8 cellular contexts compared by ENCODE assay signal in the genomic region with DNA sequence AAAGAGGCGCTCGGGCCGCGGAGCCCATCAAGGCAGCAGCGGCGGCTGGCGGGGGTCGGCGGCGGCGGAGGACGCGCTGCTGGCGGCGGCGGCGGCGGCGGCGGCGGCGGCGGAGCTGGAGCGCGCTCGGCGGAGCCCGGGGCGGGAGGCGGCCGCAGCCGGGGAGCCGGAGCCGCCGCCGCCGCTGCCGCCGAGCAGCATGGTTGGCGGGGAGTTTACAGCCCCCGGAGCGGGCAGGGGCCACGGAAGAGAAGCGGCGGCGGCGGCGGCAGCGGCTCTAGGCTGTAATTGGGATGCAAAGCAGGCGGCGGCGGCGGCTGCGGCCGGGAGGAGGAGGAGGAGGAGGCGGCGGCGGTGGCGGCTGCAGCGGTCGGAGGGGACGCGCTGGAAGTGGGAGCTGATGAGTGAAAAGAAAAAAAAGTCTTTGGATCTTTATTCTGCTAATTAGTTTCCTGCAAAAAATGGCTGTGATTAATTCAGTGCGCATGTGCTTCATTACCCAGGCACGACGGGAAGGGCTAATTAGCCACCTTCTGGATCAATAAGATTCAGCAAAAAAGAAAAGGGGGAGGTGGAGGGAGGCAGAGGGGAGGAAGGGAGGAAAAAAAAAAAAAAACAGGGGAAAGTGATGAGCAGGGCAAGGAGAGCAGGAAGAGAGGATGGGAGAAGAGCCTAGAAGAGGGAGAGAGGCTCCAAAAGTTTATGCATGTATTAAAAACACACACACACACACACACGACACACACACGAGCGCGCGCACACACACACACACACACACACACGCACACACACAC. TPM values are rescaled to one million over a fixed set of nuclear protein-coding genes. Genes with fewer than 3 reads are reported as not detected.
DNase-seq lines count a peak whose midpoint lies in the region; ATAC-seq and TF ChIP-seq lines count a peak whose summit lies in the region.

No MANE protein-coding gene starts in this region.

- ATAC-seq in activated T-cell treated with anti-CD3 and anti-CD28 coated beads, Interleukin-2, amount 50 U/mL, for 72 hours (replicated peaks in 1 of 2), result peak; percentile 30 to 43
- ATAC-seq in Right ventricle myocardium superior (ENCODE audit: poor library complexity) (peak; percentile 29), HG02884 (IDR thresholded peaks at IDR 0.05; ENCODE audit: unreplicated experiment) (no peak)

- no peaks in the 10 kb centered on the region for H3K9me3 Mint-ChIP-seq in activated T-cell treated with anti-CD3 and anti-CD28 coated beads, Interleukin-2, amount 50 U/mL, for 72 hours
- no peaks in the 10 kb centered on the region for H3K9me3 Mint-ChIP-seq in progenitor cell of endocrine pancreas (ENCODE audit: low read depth)

- TF ChIP-seq CTCF in progenitor cell of endocrine pancreas (IDR thresholded peaks at IDR 0.05; ENCODE audit: unreplicated experiment), result no peak

- H3K27me3 ChIP-seq in H7 (ENCODE audit: control insufficient read depth, insufficient read depth, low read length), result peaks cover 63% of the 10 kb centered on the region

- no peaks in the 10 kb centered on the region for H3K36me3 ChIP-seq in H7 (replicated peaks; ENCODE audit: control insufficient read depth, insufficient read depth, low read length)

- H3K27ac Mint-ChIP-seq in activated T-cell treated with anti-CD3 and anti-CD28 coated beads, Interleukin-2, amount 50 U/mL, for 72 hours, result no peak overlapping the region
- H3K27ac Mint-ChIP-seq in progenitor cell of endocrine pancreas, result peak overlapping the region; percentile 93

- peak; percentile 65 for DNase-seq in NCI-H2107 treated with DMSO at 0.1 percent for 48 hours (lab: John Stamatoyannopoulos, UW; ENCODE audit: unreplicated experiment)
- no peak for DNase-seq in NCI-H2107 (lab: John Stamatoyannopoulos, UW)
- peak; percentile 83 for DNase-seq in H7
- peak; percentile 83 for DNase-seq in NCI-H1092 treated with DMSO at 0.1 percent for 48 hours (lab: John Stamatoyannopoulos, UW)
- DNase-seq in activated T-cell treated with anti-CD3 and anti-CD28 coated beads, Interleukin-2, amount 50 U/mL, for 72 hours, result peak in 1 of 2 donors; percentile 24
- DNase-seq in Right ventricle myocardium superior, result peak; percentile 66
- peak; percentile 34 for DNase-seq in progenitor cell of endocrine pancreas (ENCODE audit: low spot score, unreplicated experiment)

- intact Hi-C loops in Right ventricle myocardium superior (cut with DNase I), result loop anchor here (10.0 kb wide), 1 partner anchor 114 kb away; no protein-coding TSS in a partner anchor

- peaks cover 4 to 6% of the 10 kb centered on the region in 2 donors for H3K36me3 Mint-ChIP-seq in activated T-cell treated with anti-CD3 and anti-CD28 coated beads, Interleukin-2, amount 50 U/mL, for 72 hours (ENCODE audit: insufficient read depth in 2 of 2)
- peaks cover 2% of the 10 kb centered on the region for H3K36me3 Mint-ChIP-seq in progenitor cell of endocrine pancreas (ENCODE audit: insufficient read depth)

- H3K4me3 ChIP-seq in H7 (ENCODE audit: insufficient read depth, low read depth, low read length), result peak overlapping the region; percentile 43

- H3K27me3 Mint-ChIP-seq in activated T-cell treated with anti-CD3 and anti-CD28 coated beads, Interleukin-2, amount 50 U/mL, for 72 hours (ENCODE audit: low read depth), result peaks cover 74% of the 10 kb centered on the region
- peaks cover 42% of the 10 kb centered on the region for H3K27me3 Mint-ChIP-seq in progenitor cell of endocrine pancreas

- H3K4me1 Mint-ChIP-seq in activated T-cell treated with anti-CD3 and anti-CD28 coated beads, Interleukin-2, amount 50 U/mL, for 72 hours (ENCODE audit: low read depth), result peaks cover 17% of the 10 kb centered on the region
- H3K4me1 Mint-ChIP-seq in progenitor cell of endocrine pancreas (ENCODE audit: low read depth), result peaks cover 49% of the 10 kb centered on the region

- H3K4me3 Mint-ChIP-seq in activated T-cell treated with anti-CD3 and anti-CD28 coated beads, Interleukin-2, amount 50 U/mL, for 72 hours, result peak overlapping the region; percentile 79 to 81
- H3K4me3 Mint-ChIP-seq in progenitor cell of endocrine pancreas (ENCODE audit: low read depth), result peak overlapping the region; percentile 89

RNA-seq across cellular contexts. Expression of a gene that starts 10.9 kb away (rescaled TPM):
- 1.2 and 1.3 TPM in 2 replicates for total RNA-seq in H7 (2014; rRNA removed; shearing (Covaris generic))
- 1 to 10 TPM in 1 of 2 donors, under 1 TPM in 1; 0.35 to 1.0 TPM for total RNA-seq in activated T-cell treated with anti-CD3 and anti-CD28 coated beads, Interleukin-2, amount 50 U/mL, for 72 hours
- total RNA-seq in Right ventricle myocardium superior (8.3 TPM), progenitor cell of endocrine pancreas (48.9 and 54.0 TPM in 2 replicates)
